In genomic region chr13:55361141-55361540, GRCh38 we compare ENCODE assay signal across 19 cellular contexts.
DNase-seq lines count a peak whose midpoint lies in the region; ATAC-seq, FAIRE-seq and TF ChIP-seq lines count a peak whose summit lies in the region.
"Had no signal": no experiment of that assay in that cellular context is flagged by ENCODE, and none has a peak within 500 bp of the region (broad histone marks: within the 10 kb centered on the region; RNA-seq: fewer than 3 reads in every experiment).

No MANE protein-coding gene starts in this region.

- in situ Hi-C loops in astrocyte of the spinal cord (cut with HindIII; ENCODE audit: low sequenced_read_pairs) (no loop called here), KBM-7 (cut with MboI; ENCODE audit: low pct_unique_long_range_greater_than_20kb, low sequenced_read_pairs) (no loop called here)

- DNase-seq in D721Med (ENCODE audit: insufficient read length, low spot score), result no peak
- peak; percentile 65 for DNase-seq in HT1080 (ENCODE audit: low read depth)
- peak; percentile 58 for DNase-seq in NCI-H524 treated with DMSO at 0.1 percent for 48 hours (lab: John Stamatoyannopoulos, UW)
- DNase-seq in astrocyte of the spinal cord (ENCODE audit: low read depth, low spot score), result peak; percentile 3
- no peak for DNase-seq in hepatic stellate cell (ENCODE audit: low spot score)
- no peak for DNase-seq in KBM-7
- DNase-seq in NCI-H2227 treated with DMSO at 0.1 percent for 48 hours (lab: John Stamatoyannopoulos, UW), result no peak
- DNase-seq: ACHN, AML-193, HCEC 1CT, NCI-H1048, NCI-H2081 treated with DMSO at 0.1 percent for 48 hours, NCI-H510A treated with DMSO at 0.1 percent for 48 hours, PC-9, SK-N-SH, T-helper 1 cell, T1000 had no signal

- peak; percentile 56 for FAIRE-seq in D721Med (lab: Jason Lieb, UNC)
- FAIRE-seq: K562 had no signal

- TF ChIP-seq CTCF in D721Med (IDR thresholded peaks at IDR 0.05; ENCODE audit: insufficient read depth, missing control alignments), result no peak
- no peak for TF ChIP-seq CTCF in astrocyte of the spinal cord (IDR thresholded peaks at IDR 0.05; ENCODE audit: low read depth, low read length)

- H3K4me3 ChIP-seq in astrocyte of the spinal cord (ENCODE audit: low read depth, low read length), result no peak overlapping the region
- H3K4me3 ChIP-seq: K562, PC-9 had no signal

- no peak for ATAC-seq in GM21737 (IDR thresholded peaks at IDR 0.05; ENCODE audit: unreplicated experiment)
- ATAC-seq: K562 had no signal

Comparison
In these comparisons a context has a peak if more than half of its experiments do, and no peak if none do; other contexts are left out.
1. DNase-seq: peak in HT1080 (single experiment), NCI-H524 treated with DMSO at 0.1 percent for 48 hours (single experiment) and astrocyte of the spinal cord (single experiment); none in D721Med (single experiment), hepatic stellate cell (single experiment), KBM-7 (single experiment) and NCI-H2227 treated with DMSO at 0.1 percent for 48 hours (single experiment).